ENCODE assay signal across 11 cellular contexts in the genomic region with DNA sequence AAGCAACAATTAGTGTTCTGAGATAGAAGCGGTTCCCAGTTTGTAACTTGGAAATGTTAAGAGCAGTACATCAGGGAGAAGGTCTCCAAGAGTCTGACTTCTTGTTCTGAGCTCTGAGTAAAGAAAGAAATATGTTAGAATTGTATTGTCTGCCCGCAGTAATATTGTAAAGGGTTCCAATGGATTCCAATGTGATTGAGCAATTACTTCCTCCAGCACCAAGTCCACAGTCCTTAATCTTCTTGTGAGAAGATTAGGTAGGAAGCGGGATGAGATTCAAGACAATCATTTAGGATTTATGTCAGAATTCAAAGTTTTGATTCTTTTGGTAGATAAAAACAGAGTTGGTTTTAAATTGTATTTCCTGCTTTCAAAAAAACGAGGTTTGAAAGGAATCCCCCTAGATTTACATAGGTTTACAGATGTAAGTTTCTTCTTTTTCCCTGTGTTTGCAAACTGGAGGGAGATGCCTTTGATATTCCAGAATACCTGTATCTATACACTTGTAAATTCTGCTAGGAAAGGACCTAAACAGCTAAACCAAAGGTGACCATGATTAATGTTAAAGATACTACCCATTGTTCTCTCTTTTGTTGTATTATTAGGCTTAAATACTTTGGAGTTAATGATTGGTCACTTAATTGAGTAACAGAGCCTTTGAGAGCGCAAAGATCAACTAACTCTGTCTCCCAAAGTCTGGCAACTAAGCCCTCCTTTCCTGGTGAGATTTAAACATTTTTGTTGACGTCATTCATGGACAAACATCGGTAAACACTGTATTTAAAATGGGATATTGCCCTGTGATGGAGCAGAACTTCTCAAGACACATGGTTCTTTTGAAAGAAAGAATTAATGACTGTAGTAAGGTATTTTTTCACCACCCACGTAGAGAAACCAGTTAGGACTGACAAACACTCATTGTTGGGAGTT. TPM values are rescaled to one million over a fixed set of nuclear protein-coding genes. Genes with fewer than 3 reads are reported as not detected.
DNase-seq lines count a peak whose midpoint lies in the region; ATAC-seq and TF ChIP-seq lines count a peak whose summit lies in the region.
"Had no signal": no experiment of that assay in that cellular context is flagged by ENCODE, and none has a peak within 500 bp of the region (broad histone marks: within the 10 kb centered on the region; RNA-seq: fewer than 3 reads in every experiment).

No MANE protein-coding gene starts in this region.

- H3K4me1 ChIP-seq in transverse colon (peaks cover 4 to 42% (median 25%) of the 10 kb centered on the region in 4 donors), ovary (ENCODE audit: insufficient read depth) (peaks cover 5% of the 10 kb centered on the region)

- in situ Hi-C loops in astrocyte of the cerebellum (cut with HindIII; ENCODE audit: low sequenced_read_pairs): loop anchor here (5.0 kb wide), 1 partner anchor 86 kb away; no protein-coding TSS in a partner anchor
- in situ Hi-C loops in transverse colon (cut with MboI; ENCODE audit: low pct_ligation_motif_present in 1 of 4, low pct_unique_long_range_greater_than_20kb in 1 of 4, low sequenced_read_pairs in 3 of 4): no loop called here

- 37 to 50% methylated on average over 7 to 8 of the region's 8 CpGs for WGBS in transverse colon (ENCODE audit: low coverage in 1 of 2), 2 donors
- WGBS in ovary, 3 donors: 53 to 63% (median 57%) methylated on average over 8 of the region's 8 CpGs

- no peaks in the 10 kb centered on the region for H3K9me3 Mint-ChIP-seq in activated T-cell treated with anti-CD3 and anti-CD28 coated beads, Interleukin-2, amount 50 U/mL, for 72 hours
- no peaks in the 10 kb centered on the region for H3K9me3 Mint-ChIP-seq in activated T-cell treated with anti-CD3 and anti-CD28 coated beads, Interleukin-2, amount 50 U/mL, for 4 hours
- H3K9me3 Mint-ChIP-seq: stimulated activated naive CD8-positive, alpha-beta T cell treated with anti-CD3 and anti-CD28 coated beads, Interleukin-15, Interleukin-2, amounts not matched to agents 100 ng/mL and 50 ng/mL, for 24 hours had no signal

- no peak overlapping the region for H3K27ac Mint-ChIP-seq in activated T-cell treated with anti-CD3 and anti-CD28 coated beads, Interleukin-2, amount 50 U/mL, for 72 hours
- H3K27ac Mint-ChIP-seq: stimulated activated naive CD8-positive, alpha-beta T cell treated with anti-CD3 and anti-CD28 coated beads, Interleukin-15, Interleukin-2, amounts not matched to agents 100 ng/mL and 50 ng/mL, for 24 hours had no signal

- no peak for DNase-seq in activated T-cell treated with anti-CD3 and anti-CD28 coated beads, Interleukin-2, amount 50 U/mL, for 72 hours
- DNase-seq in activated T-cell treated with anti-CD3 and anti-CD28 coated beads, Interleukin-2, amount 50 U/mL, for 4 hours: no peak
- DNase-seq in astrocyte of the cerebellum (ENCODE audit: low read depth) (peak; percentile 86), inferior parietal cortex (ENCODE audit: extremely low spot score) (peak; percentile 2), transverse colon (no peak), iPS-NIHi11 (ENCODE audit: low spot score) (no peak), GDM1 (lab: John Stamatoyannopoulos, UW) (no peak), ovary (no peak)
- DNase-seq: 8988T, SIG-M5 had no signal

- peak overlapping the region; percentile 69 to 95 for H3K4me3 Mint-ChIP-seq in activated T-cell treated with anti-CD3 and anti-CD28 coated beads, Interleukin-2, amount 50 U/mL, for 72 hours
- no peak overlapping the region for H3K4me3 Mint-ChIP-seq in activated T-cell treated with anti-CD3 and anti-CD28 coated beads, Interleukin-2, amount 50 U/mL, for 4 hours

- peaks cover 29% of the 10 kb centered on the region for H3K4me1 Mint-ChIP-seq in activated T-cell treated with anti-CD3 and anti-CD28 coated beads, Interleukin-2, amount 50 U/mL, for 72 hours (ENCODE audit: low read depth)
- peaks cover 27% of the 10 kb centered on the region for H3K4me1 Mint-ChIP-seq in activated T-cell treated with anti-CD3 and anti-CD28 coated beads, Interleukin-2, amount 50 U/mL, for 4 hours (ENCODE audit: low read depth)

- ATAC-seq in activated T-cell treated with anti-CD3 and anti-CD28 coated beads, Interleukin-2, amount 50 U/mL, for 72 hours (replicated peaks in 1 of 2): no peak
- no peak for ATAC-seq in activated T-cell treated with anti-CD3 and anti-CD28 coated beads, Interleukin-2, amount 50 U/mL, for 4 hours

- peaks cover 76% of the 10 kb centered on the region for H3K27me3 ChIP-seq in transverse colon
- no peaks in the 10 kb centered on the region for H3K27me3 ChIP-seq in ovary

- H3K36me3 Mint-ChIP-seq in activated T-cell treated with anti-CD3 and anti-CD28 coated beads, Interleukin-2, amount 50 U/mL, for 72 hours (ENCODE audit: insufficient read depth in 2 of 2): peaks cover 2 to 3% of the 10 kb centered on the region in 2 donors
- no peaks in the 10 kb centered on the region for H3K36me3 Mint-ChIP-seq in activated T-cell treated with anti-CD3 and anti-CD28 coated beads, Interleukin-2, amount 50 U/mL, for 4 hours (ENCODE audit: insufficient read depth)

- intact Hi-C loops in transverse colon (cut with DNase I; ENCODE audit: low total_unique reads): no loop called here
- intact Hi-C loops in ovary (cut with DNase I): no loop called here

- TF ChIP-seq POLR2A in transverse colon (IDR thresholded peaks at IDR 0.05): no peak
- no peak for TF ChIP-seq POLR2A in ovary (IDR thresholded peaks at IDR 0.05)

- H3K9me3 ChIP-seq in transverse colon: no peaks in the 10 kb centered on the region
- H3K9me3 ChIP-seq in ovary: no peaks in the 10 kb centered on the region

- TF ChIP-seq EP300 in transverse colon (IDR thresholded peaks at IDR 0.05; ENCODE audit: low read depth) (no peak), ovary (IDR thresholded peaks at IDR 0.05) (no peak)

- H3K4me3 ChIP-seq in astrocyte of the cerebellum (ENCODE audit: low read depth, low read length) (peak overlapping the region; percentile 80), transverse colon (no peak overlapping the region), ovary (no peak overlapping the region)

- H3K27ac ChIP-seq in transverse colon: peak overlapping the region; percentile 64 to 79 (median 72)
- no peak overlapping the region for H3K27ac ChIP-seq in ovary

- H3K36me3 ChIP-seq in transverse colon: no peaks in the 10 kb centered on the region
- no peaks in the 10 kb centered on the region for H3K36me3 ChIP-seq in ovary

- TF ChIP-seq CTCF in astrocyte of the cerebellum (IDR thresholded peaks at IDR 0.05; ENCODE audit: low read depth, low read length, missing control alignments) (no peak), transverse colon (IDR thresholded peaks at IDR 0.05) (no peak), ovary (IDR thresholded peaks at IDR 0.05) (no peak)

- H3K27me3 Mint-ChIP-seq in activated T-cell treated with anti-CD3 and anti-CD28 coated beads, Interleukin-2, amount 50 U/mL, for 72 hours (ENCODE audit: low read depth): peaks cover 71% of the 10 kb centered on the region
- peaks cover 66% of the 10 kb centered on the region for H3K27me3 Mint-ChIP-seq in activated T-cell treated with anti-CD3 and anti-CD28 coated beads, Interleukin-2, amount 50 U/mL, for 4 hours (ENCODE audit: low read depth)

RNA-seq across cellular contexts. Expression of a gene that starts 4.3 kb away (rescaled TPM):
- total RNA-seq in activated T-cell treated with anti-CD3 and anti-CD28 coated beads, Interleukin-2, amount 50 U/mL, for 72 hours: under 1 TPM; 0.14 to 0.51 TPM
- under 1 TPM; 0.61 to 0.84 (median 0.74) TPM for total RNA-seq in activated T-cell treated with anti-CD3 and anti-CD28 coated beads, Interleukin-2, amount 50 U/mL, for 4 hours
- 10 to 100 TPM in 2 of 4 donors, 1 to 10 TPM in 2; 9.4 to 49.2 (median 10.9) TPM for total RNA-seq in transverse colon
- total RNA-seq in ovary: 10 to 100 TPM in 3 of 7 donors, 1 to 10 TPM in 4; 2.2 to 17.4 (median 7.3) TPM
- polyA plus RNA-seq in ovary: 10 to 100 TPM in 1 of 2 donors, 1 to 10 TPM in 1; 5.5 to 21.3 TPM

Comparison
In these comparisons a context has a peak if more than half of its experiments do, and no peak if none do; other contexts are left out.
1. DNase-seq: peak in astrocyte of the cerebellum (single experiment) and inferior parietal cortex (single experiment); none in activated T-cell treated with anti-CD3 and anti-CD28 coated beads, Interleukin-2, amount 50 U/mL, for 72 hours (0 of 2), activated T-cell treated with anti-CD3 and anti-CD28 coated beads, Interleukin-2, amount 50 U/mL, for 4 hours (single experiment), transverse colon (single experiment), iPS-NIHi11 (single experiment), GDM1 (single experiment) and ovary (0 of 5).
2. H3K27ac ChIP-seq: peak in transverse colon (4 of 4); none in ovary (0 of 2).